ENCODE assay signal across 1 cellular context in genomic region chr14:52954346-52955214, GRCh38.
A peak's percentile ranks its signal among the peaks of the same experiment; 100 is the strongest.
TF ChIP-seq lines count a peak whose summit lies in the region.

No MANE protein-coding gene starts in this region.

TF ChIP-seq in GM12878, 131 proteins besides CTCF, POLR2A, EP300 and RAD21:
- TF ChIP-seq CREM (IDR thresholded peaks at IDR 0.05; ENCODE audit: low read depth): no peak
- TF ChIP-seq ETV6 (conservative IDR thresholded peaks at IDR 0.05 in 1 of 2, IDR thresholded peaks at IDR 0.05 in 1 of 2; ENCODE audit: borderline replicate concordance in 1 of 2, low read depth in 1 of 2): 0 out of 4 replicates have a peak, but pooled peaks of 1 of the 2 experiments have one; percentile 6
- TF ChIP-seq ESRRA (IDR thresholded peaks at IDR 0.05; ENCODE audit: low read length): no peak
- TF ChIP-seq SMAD1 (IDR thresholded peaks at IDR 0.05; ENCODE audit: low read depth, partially characterized antibody): no peak
- TF ChIP-seq NFIC (IDR thresholded peaks at IDR 0.05; ENCODE audit: low read depth, low read length): peak; percentile 40; the same call in 1 of the 2 replicates
- TF ChIP-seq RUNX3 (IDR thresholded peaks at IDR 0.05; ENCODE audit: low read length): peak; percentile 31; the same call in 1 of the 2 replicates
- TF ChIP-seq CEBPB (IDR thresholded peaks at IDR 0.05; ENCODE audit: borderline replicate concordance in 1 of 2, low read depth in 2 of 2, low read length in 2 of 2): peak in 1 of 2 experiments; percentile 24; a peak in 1 of 4 replicates
- TF ChIP-seq, protein P1, sequence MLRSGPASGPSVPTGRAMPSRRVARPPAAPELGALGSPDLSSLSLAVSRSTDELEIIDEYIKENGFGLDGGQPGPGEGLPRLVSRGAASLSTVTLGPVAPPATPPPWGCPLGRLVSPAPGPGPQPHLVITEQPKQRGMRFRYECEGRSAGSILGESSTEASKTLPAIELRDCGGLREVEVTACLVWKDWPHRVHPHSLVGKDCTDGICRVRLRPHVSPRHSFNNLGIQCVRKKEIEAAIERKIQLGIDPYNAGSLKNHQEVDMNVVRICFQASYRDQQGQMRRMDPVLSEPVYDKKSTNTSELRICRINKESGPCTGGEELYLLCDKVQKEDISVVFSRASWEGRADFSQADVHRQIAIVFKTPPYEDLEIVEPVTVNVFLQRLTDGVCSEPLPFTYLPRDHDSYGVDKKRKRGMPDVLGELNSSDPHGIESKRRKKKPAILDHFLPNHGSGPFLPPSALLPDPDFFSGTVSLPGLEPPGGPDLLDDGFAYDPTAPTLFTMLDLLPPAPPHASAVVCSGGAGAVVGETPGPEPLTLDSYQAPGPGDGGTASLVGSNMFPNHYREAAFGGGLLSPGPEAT (IDR thresholded peaks at IDR 0.05; ENCODE audit: low read depth): 0 out of 2 replicates have a peak, but pooled peaks have one; percentile 17
- TF ChIP-seq SRF (IDR thresholded peaks at IDR 0.05; ENCODE audit: low read depth in 2 of 2, low read length in 2 of 2): 0 out of 4 replicates have a peak, but pooled peaks of 1 of the 2 experiments have one; percentile 12
- no peak for TF ChIP-seq ZNF687 (IDR thresholded peaks at IDR 0.05)
- no peak for TF ChIP-seq SMAD5 (IDR thresholded peaks at IDR 0.05; ENCODE audit: low read depth)
